In the genomic region with DNA sequence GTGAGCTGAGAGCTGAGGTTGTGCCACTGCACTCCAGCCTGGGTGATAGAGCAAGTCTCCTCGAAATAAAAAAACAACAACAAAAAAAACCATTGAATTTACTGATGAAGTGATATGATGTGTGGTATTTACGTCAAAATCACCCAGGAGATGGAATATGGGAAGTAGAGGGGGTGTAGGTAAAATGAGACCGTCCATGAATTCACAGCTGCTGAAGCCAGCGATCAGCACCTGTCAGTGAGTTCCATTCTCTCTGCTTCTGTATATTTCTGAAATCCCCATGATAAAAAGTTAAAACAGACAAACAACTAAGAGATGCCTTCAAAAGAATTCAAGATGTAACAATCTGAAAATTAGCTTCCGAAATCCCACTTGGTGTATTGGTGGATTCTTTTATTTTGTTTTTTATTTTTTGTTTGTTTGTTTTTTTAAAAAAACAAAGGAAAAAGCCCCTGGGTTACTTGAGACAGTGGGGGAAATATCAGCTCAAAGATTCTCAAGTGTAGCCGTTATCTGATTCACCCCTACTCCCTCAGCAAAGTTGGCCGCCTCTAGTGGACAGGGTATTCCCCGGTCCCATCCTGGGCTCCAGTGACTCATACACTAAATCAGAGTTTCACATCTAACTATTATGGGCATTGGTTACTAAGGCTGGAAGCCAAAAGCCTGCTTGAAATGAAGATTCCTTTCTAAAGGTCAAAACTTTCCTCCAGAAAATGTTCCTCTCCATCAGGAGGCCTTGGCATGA, we compare ENCODE assay signal across 9 cellular contexts.
A peak's percentile ranks its signal among the peaks of the same experiment; 100 is the strongest.
DNase-seq lines count a peak whose midpoint lies in the region; ATAC-seq and TF ChIP-seq lines count a peak whose summit lies in the region.
"Had no signal": no experiment of that assay in that cellular context is flagged by ENCODE, and none has a peak within 500 bp of the region (broad histone marks: within the 10 kb centered on the region; RNA-seq: fewer than 3 reads in every experiment).

No MANE protein-coding gene starts in this region.

- H3K27me3 Mint-ChIP-seq in activated CD8-positive, alpha-beta memory T cell treated with anti-CD3 and anti-CD28 coated beads, Interleukin-2, amount 10 ng/mL, durations not matched to agents 7 days and 5 days = no peaks in the 10 kb centered on the region

- no peak overlapping the region for H3K4me3 Mint-ChIP-seq in activated CD8-positive, alpha-beta memory T cell treated with anti-CD3 and anti-CD28 coated beads, Interleukin-2, amount 10 ng/mL, durations not matched to agents 7 days and 5 days
- H3K4me3 Mint-ChIP-seq: CD4-positive, alpha-beta memory T cell had no signal

- no peaks in the 10 kb centered on the region for H3K36me3 ChIP-seq in esophagus muscularis mucosa

- TF ChIP-seq EP300 in esophagus muscularis mucosa (IDR thresholded peaks at IDR 0.05) = no peak

- peaks cover 3% of the 10 kb centered on the region for H3K36me3 Mint-ChIP-seq in activated CD8-positive, alpha-beta memory T cell treated with anti-CD3 and anti-CD28 coated beads, Interleukin-2, amount 10 ng/mL, durations not matched to agents 7 days and 5 days
- H3K36me3 Mint-ChIP-seq: CD4-positive, alpha-beta memory T cell had no signal

- no peak overlapping the region for H3K4me3 ChIP-seq in esophagus muscularis mucosa

- peak in 2 of 3 experiments; percentile 17 to 24 for TF ChIP-seq CTCF in esophagus muscularis mucosa (IDR thresholded peaks at IDR 0.05)

- intact Hi-C loops in esophagus muscularis mucosa (cut with DNase I) = no loop called here

- no peaks in the 10 kb centered on the region for H3K9me3 ChIP-seq in esophagus muscularis mucosa

- H3K9me3 Mint-ChIP-seq in activated CD8-positive, alpha-beta memory T cell treated with anti-CD3 and anti-CD28 coated beads, Interleukin-2, amount 10 ng/mL, durations not matched to agents 7 days and 5 days (ENCODE audit: low read depth) = no peaks in the 10 kb centered on the region
- H3K9me3 Mint-ChIP-seq: CD4-positive, alpha-beta memory T cell had no signal

- no peaks in the 10 kb centered on the region for H3K27me3 ChIP-seq in esophagus muscularis mucosa

- CTCF ChIA-PET in activated CD8-positive, alpha-beta memory T cell treated with anti-CD3 and anti-CD28 coated beads, Interleukin-2, amount 10 ng/mL, durations not matched to agents 7 days and 5 days (lab: Charles Lee) = interaction anchor here (1.1 to 1.9 kb wide), 2 partner anchors 12 to 20 kb away, joined by 3 to 5 read pairs; no protein-coding TSS in a partner anchor

- peak overlapping the region; percentile 8 to 70 (median 21) for H3K27ac ChIP-seq in esophagus muscularis mucosa (replicated peaks in 1 of 4)

- peaks cover 0 to 23% (median 11%) of the 10 kb centered on the region in 4 donors for H3K4me1 ChIP-seq in esophagus muscularis mucosa

- H3K4me1 Mint-ChIP-seq in activated CD8-positive, alpha-beta memory T cell treated with anti-CD3 and anti-CD28 coated beads, Interleukin-2, amount 10 ng/mL, durations not matched to agents 7 days and 5 days = peaks cover 38% of the 10 kb centered on the region

- 60% methylated on average over 8 of the region's 8 CpGs for WGBS in esophagus muscularis mucosa

- no peak for TF ChIP-seq POLR2A in esophagus muscularis mucosa (IDR thresholded peaks at IDR 0.05; ENCODE audit: low read depth)

- ATAC-seq in activated CD8-positive, alpha-beta memory T cell treated with anti-CD3 and anti-CD28 coated beads, Interleukin-2, amount 10 ng/mL, durations not matched to agents 7 days and 5 days = peak; percentile 88
- ATAC-seq in HG02610 (IDR thresholded peaks at IDR 0.05; ENCODE audit: unreplicated experiment) = peak; percentile 90

- peak overlapping the region; percentile 16 for H3K27ac Mint-ChIP-seq in activated CD8-positive, alpha-beta memory T cell treated with anti-CD3 and anti-CD28 coated beads, Interleukin-2, amount 10 ng/mL, durations not matched to agents 7 days and 5 days

- DNase-seq in activated CD8-positive, alpha-beta memory T cell treated with anti-CD3 and anti-CD28 coated beads, Interleukin-2, amount 10 ng/mL, durations not matched to agents 7 days and 5 days = peak; percentile 65
- DNase-seq in activated CD8-positive, alpha-beta memory T cell treated with anti-CD3 and anti-CD28 coated beads for 24 hours = no peak
- DNase-seq in OCI-M1 (lab: John Stamatoyannopoulos, UW) = peak; percentile 81
- no peak for DNase-seq in esophagus muscularis mucosa (ENCODE audit: extremely low spot score)
- peak; percentile 80 for DNase-seq in stromal cell of bone marrow (ENCODE audit: low read depth)
- DNase-seq in NCI-H2081 treated with DMSO at 0.1 percent for 48 hours (lab: John Stamatoyannopoulos, UW) = no peak
- DNase-seq in DMS79 treated with DMSO at 0.1 percent for 48 hours (lab: John Stamatoyannopoulos, UW) = no peak

Comparison
In these comparisons a context has a peak if more than half of its experiments do, and no peak if none do; other contexts are left out.
1. DNase-seq: peak in activated CD8-positive, alpha-beta memory T cell treated with anti-CD3 and anti-CD28 coated beads, Interleukin-2, amount 10 ng/mL, durations not matched to agents 7 days and 5 days (single experiment), OCI-M1 (single experiment) and stromal cell of bone marrow (single experiment); none in activated CD8-positive, alpha-beta memory T cell treated with anti-CD3 and anti-CD28 coated beads for 24 hours (single experiment), esophagus muscularis mucosa (single experiment), NCI-H2081 treated with DMSO at 0.1 percent for 48 hours (single experiment) and DMS79 treated with DMSO at 0.1 percent for 48 hours (single experiment).